21 cellular contexts compared by ENCODE assay signal in genomic region chr12:32448581-32448980, GRCh38. TPM values are rescaled to one million over a fixed set of nuclear protein-coding genes. Genes with fewer than 3 reads are reported as not detected.
DNase-seq lines count a peak whose midpoint lies in the region; ATAC-seq and TF ChIP-seq lines count a peak whose summit lies in the region.
"Had no signal": no experiment of that assay in that cellular context is flagged by ENCODE, and none has a peak within 500 bp of the region (broad histone marks: within the 10 kb centered on the region; RNA-seq: fewer than 3 reads in every experiment).

No MANE protein-coding gene starts in this region.

- H3K9me3 ChIP-seq in osteoblast (ENCODE audit: low read depth, low read length) = no peaks in the 10 kb centered on the region
- H3K9me3 ChIP-seq in upper lobe of right lung = no peaks in the 10 kb centered on the region
- H3K9me3 ChIP-seq: pancreas had no signal

- H3K27ac Mint-ChIP-seq in activated T-cell treated with anti-CD3 and anti-CD28 coated beads, Interleukin-2, amount 50 U/mL, for 24 hours = peak overlapping the region; percentile 39
- H3K27ac Mint-ChIP-seq: CD8-positive, alpha-beta T cell; stimulated activated naive CD8-positive, alpha-beta T cell treated with anti-CD3 and anti-CD28 coated beads, Interleukin-15, Interleukin-2, amounts not matched to agents 100 ng/mL and 50 ng/mL, for 24 hours; T-helper 2 cell treated with Interferon-gamma antibody and Interleukin-4, amounts not matched to agents 5 μg/mL and 100 μg/mL, for 36 hours had no signal

- H2AFZ ChIP-seq in osteoblast (ENCODE audit: low read length) = peak overlapping the region; percentile 20

- H3K4me2 ChIP-seq in osteoblast (ENCODE audit: insufficient read depth, low read length) = no peak overlapping the region
- H3K4me2 ChIP-seq: smooth muscle cell had no signal

- H3K4me3 ChIP-seq in choroid plexus epithelial cell (ENCODE audit: low read depth, low read length) = no peak overlapping the region
- no peak overlapping the region for H3K4me3 ChIP-seq in osteoblast (ENCODE audit: insufficient read depth, low read length)
- no peak overlapping the region for H3K4me3 ChIP-seq in upper lobe of right lung
- H3K4me3 ChIP-seq: pancreas, smooth muscle cell had no signal

- H3K27me3 Mint-ChIP-seq in activated T-cell treated with anti-CD3 and anti-CD28 coated beads, Interleukin-2, amount 50 U/mL, for 24 hours = peaks cover 4% of the 10 kb centered on the region
- H3K27me3 Mint-ChIP-seq in activated T-cell treated with anti-CD3 and anti-CD28 coated beads, Interleukin-2, amount 50 U/mL, for 4 hours (ENCODE audit: low read depth) = no peaks in the 10 kb centered on the region
- H3K27me3 Mint-ChIP-seq: stimulated activated naive CD8-positive, alpha-beta T cell treated with anti-CD3 and anti-CD28 coated beads, Interleukin-15, Interleukin-2, amounts not matched to agents 100 ng/mL and 50 ng/mL, for 24 hours had no signal

- ATAC-seq in activated T-cell treated with anti-CD3 and anti-CD28 coated beads, Interleukin-2, amount 50 U/mL, for 4 hours = no peak
- ATAC-seq in upper lobe of right lung = no peak
- ATAC-seq: CD8-positive, alpha-beta T cell; pancreas had no signal

- H3K36me3 ChIP-seq in osteoblast (ENCODE audit: insufficient read depth, low read length) = no peaks in the 10 kb centered on the region
- H3K36me3 ChIP-seq in upper lobe of right lung = no peaks in the 10 kb centered on the region
- H3K36me3 ChIP-seq: pancreas had no signal

- H3K79me2 ChIP-seq in osteoblast (ENCODE audit: insufficient read depth, low read length) = no peaks in the 10 kb centered on the region

- no peaks in the 10 kb centered on the region for H3K9me3 Mint-ChIP-seq in activated T-cell treated with anti-CD3 and anti-CD28 coated beads, Interleukin-2, amount 50 U/mL, for 24 hours
- no peaks in the 10 kb centered on the region for H3K9me3 Mint-ChIP-seq in activated T-cell treated with anti-CD3 and anti-CD28 coated beads, Interleukin-2, amount 50 U/mL, for 4 hours
- H3K9me3 Mint-ChIP-seq: CD8-positive, alpha-beta T cell; stimulated activated naive CD8-positive, alpha-beta T cell treated with anti-CD3 and anti-CD28 coated beads, Interleukin-15, Interleukin-2, amounts not matched to agents 100 ng/mL and 50 ng/mL, for 24 hours; T-helper 2 cell treated with Interferon-gamma antibody and Interleukin-4, amounts not matched to agents 5 μg/mL and 100 μg/mL, for 36 hours had no signal

- H3K27me3 ChIP-seq in osteoblast (ENCODE audit: insufficient read depth, low read length) = no peaks in the 10 kb centered on the region
- H3K27me3 ChIP-seq in upper lobe of right lung = no peaks in the 10 kb centered on the region
- H3K27me3 ChIP-seq: pancreas had no signal

- H3K36me3 Mint-ChIP-seq in activated T-cell treated with anti-CD3 and anti-CD28 coated beads, Interleukin-2, amount 50 U/mL, for 24 hours (ENCODE audit: low read depth) = no peaks in the 10 kb centered on the region
- H3K36me3 Mint-ChIP-seq in activated T-cell treated with anti-CD3 and anti-CD28 coated beads, Interleukin-2, amount 50 U/mL, for 4 hours (ENCODE audit: insufficient read depth) = no peaks in the 10 kb centered on the region
- H3K36me3 Mint-ChIP-seq: CD8-positive, alpha-beta T cell had no signal

- TF ChIP-seq CTCF in choroid plexus epithelial cell (conservative IDR thresholded peaks at IDR 0.05; ENCODE audit: low read depth, low read length) (peak; percentile 34), osteoblast (IDR thresholded peaks at IDR 0.05; ENCODE audit: extremely low read depth, low read depth, low read length) (no peak), upper lobe of right lung (IDR thresholded peaks at IDR 0.05) (no peak)

- H3K4me1 Mint-ChIP-seq in activated T-cell treated with anti-CD3 and anti-CD28 coated beads, Interleukin-2, amount 50 U/mL, for 24 hours (ENCODE audit: low read depth) = peaks cover 8% of the 10 kb centered on the region
- H3K4me1 Mint-ChIP-seq in activated T-cell treated with anti-CD3 and anti-CD28 coated beads, Interleukin-2, amount 50 U/mL, for 4 hours (ENCODE audit: low read depth) = no peaks in the 10 kb centered on the region

- H3K27ac ChIP-seq in osteoblast (ENCODE audit: low read depth, low read length) (no peak overlapping the region), upper lobe of right lung (no peak overlapping the region)
- H3K27ac ChIP-seq: pancreas had no signal

- H4K20me1 ChIP-seq in osteoblast (ENCODE audit: insufficient read depth, low read length) = no peaks in the 10 kb centered on the region

- H3K4me3 Mint-ChIP-seq in activated T-cell treated with anti-CD3 and anti-CD28 coated beads, Interleukin-2, amount 50 U/mL, for 24 hours = no peak overlapping the region
- H3K4me3 Mint-ChIP-seq in activated T-cell treated with anti-CD3 and anti-CD28 coated beads, Interleukin-2, amount 50 U/mL, for 4 hours = no peak overlapping the region
- H3K4me3 Mint-ChIP-seq: CD8-positive, alpha-beta T cell; stimulated activated naive CD8-positive, alpha-beta T cell treated with anti-CD3 and anti-CD28 coated beads, Interleukin-15, Interleukin-2, amounts not matched to agents 100 ng/mL and 50 ng/mL, for 24 hours; T-helper 2 cell treated with Interferon-gamma antibody and Interleukin-4, amounts not matched to agents 5 μg/mL and 100 μg/mL, for 36 hours had no signal

- no peaks in the 10 kb centered on the region for H3K4me1 ChIP-seq in osteoblast (ENCODE audit: insufficient read depth, low read length)
- H3K4me1 ChIP-seq in upper lobe of right lung = peaks cover 12% of the 10 kb centered on the region

- no peak for DNase-seq in activated T-cell treated with anti-CD3 and anti-CD28 coated beads, Interleukin-2, amount 50 U/mL, for 24 hours
- DNase-seq in activated T-cell treated with anti-CD3 and anti-CD28 coated beads, Interleukin-2, amount 50 U/mL, for 4 hours = no peak
- DNase-seq in NCI-H69 (lab: John Stamatoyannopoulos, UW) = peak; percentile 70
- peak; percentile 64 for DNase-seq in choroid plexus epithelial cell (ENCODE audit: low read depth)
- DNase-seq in osteoblast (ENCODE audit: insufficient read length, low spot score, missing footprints) = no peak
- no peak for DNase-seq in cerebellar nuclear complex (lab: John Stamatoyannopoulos, UW)
- DNase-seq in NCI-H82 (lab: John Stamatoyannopoulos, UW) = no peak
- DNase-seq in upper lobe of right lung = no peak
- DNase-seq: activated CD4-positive, alpha-beta T cell treated with anti-CD3 and anti-CD28 coated beads, Interleukin-2, amount 50 U/mL, for 1 hour; activated effector memory CD4-positive, alpha-beta T cell treated with Interleukin-2 at 50 U/mL for 16 hours; CD8-positive, alpha-beta T cell; H7; islet precursor cell; Karpas-422; NCI-H1694; NCI-H774; pancreas; Right ventricle myocardium superior had no signal

- intact Hi-C loops in upper lobe of right lung (cut with DNase I) = no loop called here

RNA-seq across cellular contexts. Expression of gene FGD4, which starts 49.2 kb away (rescaled TPM):
- total RNA-seq in activated T-cell treated with anti-CD3 and anti-CD28 coated beads, Interleukin-2, amount 50 U/mL, for 4 hours = under 1 TPM; 0.16 to 0.33 (median 0.22) TPM
- 5.6 and 11.9 TPM in 2 replicates for total RNA-seq in osteoblast
- 65.5 TPM for total RNA-seq in upper lobe of right lung

Comparison
In these comparisons a context has a peak if more than half of its experiments do, and no peak if none do; other contexts are left out.
1. DNase-seq: peak in NCI-H69 (single experiment) and choroid plexus epithelial cell (single experiment); none in activated T-cell treated with anti-CD3 and anti-CD28 coated beads, Interleukin-2, amount 50 U/mL, for 24 hours (single experiment), activated T-cell treated with anti-CD3 and anti-CD28 coated beads, Interleukin-2, amount 50 U/mL, for 4 hours (single experiment), osteoblast (single experiment), cerebellar nuclear complex (0 of 2), NCI-H82 (single experiment) and upper lobe of right lung (single experiment).